ENCODE assay signal across 19 cellular contexts in genomic region chr16:30543067-30543466, GRCh38. TPM values are rescaled to one million over a fixed set of nuclear protein-coding genes. Genes with fewer than 3 reads are reported as not detected.
A peak's percentile ranks its signal among the peaks of the same experiment; 100 is the strongest.
DNase-seq lines count a peak whose midpoint lies in the region; ATAC-seq, FAIRE-seq and TF ChIP-seq lines count a peak whose summit lies in the region.
"Had no signal": no experiment of that assay in that cellular context is flagged by ENCODE, and none has a peak within 500 bp of the region (broad histone marks: within the 10 kb centered on the region; RNA-seq: fewer than 3 reads in every experiment).

No MANE protein-coding gene starts in this region.

- no peak for FAIRE-seq in HepG2 (lab: Jason Lieb, UNC)
- FAIRE-seq: A549, G401.6, GM12892 had no signal

- H3K27ac Mint-ChIP-seq in endodermal cell (no peak overlapping the region), neural progenitor cell (no peak overlapping the region)
- H3K27ac Mint-ChIP-seq in CD4-positive, alpha-beta T cell = no peak overlapping the region
- H3K27ac Mint-ChIP-seq: CD8-positive, alpha-beta T cell; H9; HFFc6 had no signal

- in situ Hi-C loops in HepG2 (cut with HindIII; ENCODE audit: extremely low pct_ligation_motif_present, low pct_unique_long_range_greater_than_20kb) = no loop called here

- no peak overlapping the region for H3K4me3 ChIP-seq in HepG2 (replicated peaks in 1 of 3; ENCODE audit: insufficient read depth in 1 of 3, low read depth in 2 of 3, low read length in 3 of 3)
- no peak overlapping the region for H3K4me3 ChIP-seq in right lobe of liver
- peak overlapping the region; percentile 74 for H3K4me3 ChIP-seq in endodermal cell (ENCODE audit: low read length)
- H3K4me3 ChIP-seq in neural progenitor cell = no peak overlapping the region
- no peak overlapping the region for H3K4me3 ChIP-seq in A673 (ENCODE audit: low read depth, low read length, poor library complexity, severe bottlenecking)
- H3K4me3 ChIP-seq: A549 had no signal

- H3F3A ChIP-seq in neural progenitor cell (ENCODE audit: low read depth) = peaks cover 7% of the 10 kb centered on the region

- no peaks in the 10 kb centered on the region for H3K27me3 ChIP-seq in HepG2 (ENCODE audit: control insufficient read depth in 1 of 2, insufficient read depth in 2 of 2, low read length in 2 of 2)
- no peaks in the 10 kb centered on the region for H3K27me3 ChIP-seq in right lobe of liver
- no peaks in the 10 kb centered on the region for H3K27me3 ChIP-seq in endodermal cell (ENCODE audit: control insufficient read depth, insufficient read depth, low read length, poor library complexity, severe bottlenecking)
- no peaks in the 10 kb centered on the region for H3K27me3 ChIP-seq in neural progenitor cell
- H3K27me3 ChIP-seq in A673 (replicated peaks; ENCODE audit: insufficient read depth, low read depth, low read length, poor library complexity) = no peaks in the 10 kb centered on the region
- no peaks in the 10 kb centered on the region for H3K27me3 ChIP-seq in CD4-positive, alpha-beta T cell (ENCODE audit: control insufficient read depth, insufficient read depth, low read length)

- H3K9me3 ChIP-seq in HepG2 (ENCODE audit: low read length) = no peaks in the 10 kb centered on the region
- no peaks in the 10 kb centered on the region for H3K9me3 ChIP-seq in right lobe of liver
- peaks cover 30% of the 10 kb centered on the region for H3K9me3 ChIP-seq in endodermal cell (ENCODE audit: control insufficient read depth, low read length)
- H3K9me3 ChIP-seq in neural progenitor cell (ENCODE audit: low read depth) = no peaks in the 10 kb centered on the region
- H3K9me3 ChIP-seq in A673 (ENCODE audit: low read depth, low read length, poor library complexity, severe bottlenecking) = no peaks in the 10 kb centered on the region
- H3K9me3 ChIP-seq in CD4-positive, alpha-beta T cell (ENCODE audit: control insufficient read depth, low read length) = no peaks in the 10 kb centered on the region
- H3K9me3 ChIP-seq: A549, Caco-2 had no signal

- 97% methylated on average over 5 of the region's 5 CpGs for WGBS in HepG2 (ENCODE audit: low lambda C conversion rate)
- WGBS in right lobe of liver (ENCODE audit: insufficient coverage, low coverage, low lambda C conversion rate, missing lambda C conversion rate) = 80% methylated on average over 4 of the region's 5 CpGs
- 82 to 85% methylated on average over 3 to 5 of the region's 5 CpGs for WGBS in endodermal cell (ENCODE audit: insufficient coverage in 1 of 2, insufficient read length in 1 of 2), 2 experiments

- BruUV-seq in HepG2 (replicated peaks; lab: Mats Ljungman, UMichigan) (no TSS peak), A673 (replicated peaks; lab: Mats Ljungman, UMichigan) (no TSS peak)

- TF ChIP-seq POLR2A in HepG2 (IDR thresholded peaks at IDR 0.05; ENCODE audit: insufficient read depth in 1 of 2, low read depth in 2 of 2, low read length in 2 of 2) = no peak
- TF ChIP-seq POLR2A in right lobe of liver (IDR thresholded peaks at IDR 0.05) = no peak

- H3K4me1 ChIP-seq in HepG2 (ENCODE audit: insufficient read depth, low read length) (peaks cover 74% of the 10 kb centered on the region), right lobe of liver (no peaks in the 10 kb centered on the region), endodermal cell (ENCODE audit: control insufficient read depth, insufficient read depth, low read length) (peaks cover 6% of the 10 kb centered on the region), neural progenitor cell (peaks cover 29% of the 10 kb centered on the region), A673 (ENCODE audit: insufficient read depth, low read length, poor library complexity, severe bottlenecking) (no peaks in the 10 kb centered on the region)

- H3K4me1 Mint-ChIP-seq in endodermal cell = peaks cover 21% of the 10 kb centered on the region
- peaks cover 5% of the 10 kb centered on the region for H3K4me1 Mint-ChIP-seq in neural progenitor cell
- H3K4me1 Mint-ChIP-seq in CD4-positive, alpha-beta T cell (ENCODE audit: low read depth) = no peaks in the 10 kb centered on the region

- H3K4me2 ChIP-seq in HepG2 (ENCODE audit: low read depth, low read length) (peak overlapping the region; percentile 97; the same call in 1 of the 2 replicates), neural progenitor cell (peak overlapping the region; percentile 61)
- H3K4me2 ChIP-seq: A549 had no signal

- intact Hi-C loops in HepG2 (cut with micrococcal nuclease; ENCODE audit: unreplicated experiment) = loop anchor here (5.0 kb wide), 1 partner anchor 74 kb away; no protein-coding TSS in a partner anchor
- intact Hi-C loops in right lobe of liver (cut with DNase I) = no loop called here
- intact Hi-C loops in A673 (cut with micrococcal nuclease; ENCODE audit: unreplicated experiment) = no loop called here
- intact Hi-C loops in CD4-positive, alpha-beta T cell (cut with DNase I, micrococcal nuclease) = no loop called here

- POLR2A ChIA-PET in HepG2 (lab: Yijun Ruan, JAX) = interaction anchor here (1.5 to 4.0 kb wide), 2 partner anchors 15 kb away, joined by 6 to 30 read pairs; partner anchors contain the start of gene ZNF764
- POLR2A ChIA-PET in A673 (lab: Charles Lee; ENCODE audit: low non-redundant PET) = no interaction called here
- POLR2A ChIA-PET in CD4-positive, alpha-beta T cell (lab: Charles Lee) = interaction anchor here (1.6 kb wide), 1 partner anchor 8 kb away, joined by 7 read pairs; the partner anchor contains the start of gene ZNF747

- DNase-seq in HepG2 (ENCODE audit: low spot score) (no peak), right lobe of liver (no peak), endodermal cell (no peak), neural progenitor cell (ENCODE audit: low spot score) (no peak), NCI-H774 (lab: John Stamatoyannopoulos, UW) (no peak), A673 (ENCODE audit: low spot score) (no peak)
- DNase-seq in CD4-positive, alpha-beta T cell = no peak
- DNase-seq: 8988T; C1 segment of cervical spinal cord; Caco-2; CD8-positive, alpha-beta T cell; DMS153; DND-41; H9; HFFc6 had no signal

- no peaks in the 10 kb centered on the region for H3K79me2 ChIP-seq in HepG2 (ENCODE audit: insufficient read depth, low read length)
- peaks cover 5% of the 10 kb centered on the region for H3K79me2 ChIP-seq in neural progenitor cell (ENCODE audit: low read depth)

- H3K27ac ChIP-seq in HepG2 (ENCODE audit: extremely low read length, insufficient read depth, low read length) (no peak overlapping the region), right lobe of liver (no peak overlapping the region), endodermal cell (ENCODE audit: low read depth, low read length) (no peak overlapping the region), neural progenitor cell (no peak overlapping the region), A673 (ENCODE audit: low read depth, low read length, poor library complexity, severe bottlenecking) (no peak overlapping the region)
- H3K27ac ChIP-seq in CD4-positive, alpha-beta T cell (ENCODE audit: low read depth, low read length) = no peak overlapping the region
- H3K27ac ChIP-seq: A549 had no signal

- no peaks in the 10 kb centered on the region for H4K20me1 ChIP-seq in HepG2 (ENCODE audit: insufficient read depth, low read length)
- no peaks in the 10 kb centered on the region for H4K20me1 ChIP-seq in neural progenitor cell (ENCODE audit: low read depth)

- H3K27me3 Mint-ChIP-seq in endodermal cell (ENCODE audit: insufficient read depth) = no peaks in the 10 kb centered on the region
- H3K27me3 Mint-ChIP-seq in neural progenitor cell (ENCODE audit: insufficient read depth, low read depth) = peaks cover 5% of the 10 kb centered on the region
- no peaks in the 10 kb centered on the region for H3K27me3 Mint-ChIP-seq in CD4-positive, alpha-beta T cell

- peaks cover 28% of the 10 kb centered on the region for H3K9me3 Mint-ChIP-seq in endodermal cell
- H3K9me3 Mint-ChIP-seq in neural progenitor cell = peaks cover 2% of the 10 kb centered on the region
- H3K9me3 Mint-ChIP-seq in CD4-positive, alpha-beta T cell = no peaks in the 10 kb centered on the region
- H3K9me3 Mint-ChIP-seq: CD8-positive, alpha-beta T cell; HFFc6 had no signal

- TF ChIP-seq CTCF in HepG2 (CRISPR knock-in tag; IDR thresholded peaks at IDR 0.05) (no peak), right lobe of liver (IDR thresholded peaks at IDR 0.05) (no peak), endodermal cell (conservative IDR thresholded peaks at IDR 0.05) (no peak), neural progenitor cell (IDR thresholded peaks at IDR 0.05) (no peak), A673 (conservative IDR thresholded peaks at IDR 0.05; ENCODE audit: low read depth, low read length) (no peak)
- no peak for TF ChIP-seq CTCF in CD4-positive, alpha-beta T cell (IDR thresholded peaks at IDR 0.05)

- ATAC-seq in HepG2 (no peak), right lobe of liver (no peak)
- ATAC-seq in CD4-positive, alpha-beta T cell (ENCODE audit: poor library complexity) = no peak
- ATAC-seq: A549; CD8-positive, alpha-beta T cell; HCT116 had no signal

- H3K9ac ChIP-seq in HepG2 (ENCODE audit: insufficient read depth, low read depth, low read length) (no peak overlapping the region), endodermal cell (ENCODE audit: extremely low read depth, low read length, poor library complexity, severe bottlenecking) (peak overlapping the region; percentile 80), neural progenitor cell (no peak overlapping the region)

- TF ChIP-seq EP300 in HepG2 (IDR thresholded peaks at IDR 0.05; ENCODE audit: low read depth in 2 of 2, low read length in 2 of 2) = no peak
- TF ChIP-seq EP300 in HepG2 (CRISPR knock-in tag; IDR thresholded peaks at IDR 0.05; ENCODE audit: borderline replicate concordance) = no peak

- no peaks in the 10 kb centered on the region for H3K36me3 ChIP-seq in HepG2 (replicated peaks in 1 of 2; ENCODE audit: control insufficient read depth in 1 of 2, insufficient read depth in 2 of 2, low read length in 2 of 2)
- no peaks in the 10 kb centered on the region for H3K36me3 ChIP-seq in right lobe of liver
- no peaks in the 10 kb centered on the region for H3K36me3 ChIP-seq in endodermal cell (ENCODE audit: control insufficient read depth, insufficient read depth, low read length)
- H3K36me3 ChIP-seq in neural progenitor cell = no peaks in the 10 kb centered on the region
- H3K36me3 ChIP-seq in A673 (ENCODE audit: insufficient read depth, low read length, poor library complexity, severe bottlenecking) = no peaks in the 10 kb centered on the region

- no peak for TF ChIP-seq RAD21 in HepG2 (CRISPR knock-in tag; IDR thresholded peaks at IDR 0.05)

- peaks cover 5% of the 10 kb centered on the region for H3K36me3 Mint-ChIP-seq in endodermal cell (ENCODE audit: low read depth)
- H3K36me3 Mint-ChIP-seq in neural progenitor cell = no peaks in the 10 kb centered on the region
- H3K36me3 Mint-ChIP-seq in CD4-positive, alpha-beta T cell (ENCODE audit: low read depth) = no peaks in the 10 kb centered on the region
- H3K36me3 Mint-ChIP-seq: CD8-positive, alpha-beta T cell had no signal

- H3K4me3 Mint-ChIP-seq in endodermal cell (no peak overlapping the region), neural progenitor cell (no peak overlapping the region)
- H3K4me3 Mint-ChIP-seq in CD4-positive, alpha-beta T cell = no peak overlapping the region
- H3K4me3 Mint-ChIP-seq: CD8-positive, alpha-beta T cell; H9; HFFc6 had no signal

- CTCF ChIA-PET in HepG2 (lab: Yijun Ruan, JAX; ENCODE audit: low intra/inter-chr PET ratio, low total read pairs) = no interaction called here
- CTCF ChIA-PET in A673 (lab: Charles Lee) = no interaction called here
- CTCF ChIA-PET in CD4-positive, alpha-beta T cell (lab: Charles Lee) = no interaction called here

- H2AFZ ChIP-seq in HepG2 (ENCODE audit: low read length) (no peak overlapping the region), neural progenitor cell (replicated peaks) (no peak overlapping the region)

RNA-seq across cellular contexts. Expression of gene ZNF747, which starts 8.4 kb away (rescaled TPM):
- total RNA-seq in HepG2 (2016; rRNA removed; fragmentation: Illumina TruSeq; extraction: Trizol) = 8.8 and 10.2 TPM in 2 replicates
- 2.7 and 2.8 TPM in 2 replicates for total RNA-seq in HepG2 (2016; cell fraction: cytosol; rRNA removed; fragmentation: Illumina TruSeq; extraction: Trizol; ENCODE audit: low read depth)
- total RNA-seq in HepG2 (2016; cell fraction: insoluble cytoplasmic fraction; rRNA removed; fragmentation: Illumina TruSeq; extraction: Trizol) = 10.3 and 10.8 TPM in 2 replicates
- 8.9 and 9.2 TPM in 2 replicates for total RNA-seq in HepG2 (2016; cell fraction: membrane; rRNA removed; fragmentation: Illumina TruSeq; extraction: Trizol)
- 7.3 and 9.1 TPM in 2 replicates for total RNA-seq in HepG2 (2016; cell fraction: nucleus; rRNA removed; fragmentation: Illumina TruSeq; extraction: Trizol)
- 7.0 and 7.2 TPM in 2 replicates for polyA plus RNA-seq in HepG2 (2011; rRNA removed)
- 5.7 and 6.4 TPM in 2 replicates for polyA plus RNA-seq in HepG2 (2011; cell fraction: cytosol; rRNA removed)
- 9.4 and 11.1 TPM in 2 replicates for polyA plus RNA-seq in HepG2 (2011; cell fraction: nucleus; rRNA removed)
- polyA plus RNA-seq in HepG2 (2012) = 2.3 and 3.6 TPM in 2 replicates
- 1.7 and 1.9 TPM in 2 replicates for polyA plus RNA-seq in HepG2 (2016; cell fraction: cytosol; fragmentation: Illumina TruSeq; extraction: Trizol; ENCODE audit: low read depth)
- polyA plus RNA-seq in HepG2 (2016; cell fraction: insoluble cytoplasmic fraction; fragmentation: Illumina TruSeq; extraction: Trizol; ENCODE audit: low read depth) = 9.4 and 9.8 TPM in 2 replicates
- 5.7 and 5.8 TPM in 2 replicates for polyA plus RNA-seq in HepG2 (2016; cell fraction: membrane; fragmentation: Illumina TruSeq; extraction: Trizol; ENCODE audit: low read depth)
- 12.4 and 13.5 TPM in 2 replicates for polyA plus RNA-seq in HepG2 (2016; cell fraction: nucleus; fragmentation: Illumina TruSeq; extraction: Trizol; ENCODE audit: insufficient read depth, low read depth)
- 12.9 and 13.6 TPM in 2 replicates for polyA minus RNA-seq in HepG2 (2011; rRNA and poly(A)+ RNA removed; ENCODE audit: low replicate concordance)
- 5.2 and 6.2 TPM in 2 replicates for polyA minus RNA-seq in HepG2 (2011; cell fraction: cytosol; rRNA and poly(A)+ RNA removed)
- polyA minus RNA-seq in HepG2 (2011; cell fraction: nucleus; rRNA and poly(A)+ RNA removed) = 12.5 and 16.8 TPM in 2 replicates
- total RNA-seq in right lobe of liver = 1 to 10 TPM; 5.3 to 9.7 (median 6.4) TPM
- 10 to 100 TPM; 15.5 to 17.1 TPM for total RNA-seq in endodermal cell
- polyA plus RNA-seq in endodermal cell (2013, experiment 1 of 2) = 6.7 TPM
- polyA plus RNA-seq in endodermal cell (2013, experiment 2 of 2) = 6.6 TPM
- total RNA-seq in neural progenitor cell (ENCODE audit: low replicate concordance) = 7.0 and 14.5 TPM in 2 replicates
- 10.6 and 12.7 TPM in 2 replicates for total RNA-seq in A673 (2021)
- total RNA-seq in CD4-positive, alpha-beta T cell = 1 to 10 TPM; 6.3 to 6.7 TPM

RNA-seq across cellular contexts. Expression of gene ZNF764, which starts 15.1 kb away (rescaled TPM):
- total RNA-seq in HepG2 (2016; rRNA removed; fragmentation: Illumina TruSeq; extraction: Trizol) (7.3 and 9.1 TPM in 2 replicates), right lobe of liver (1 to 10 TPM; 3.2 to 6.5 (median 4.8) TPM), endodermal cell (10 to 100 TPM; 19.0 TPM), neural progenitor cell (ENCODE audit: low replicate concordance) (3.6 and 12.6 TPM in 2 replicates), A673 (2021) (15.2 and 17.7 TPM in 2 replicates)
- total RNA-seq in HepG2 (2016; cell fraction: cytosol; rRNA removed; fragmentation: Illumina TruSeq; extraction: Trizol; ENCODE audit: low read depth) = 2.8 and 3.1 TPM in 2 replicates
- total RNA-seq in HepG2 (2016; cell fraction: insoluble cytoplasmic fraction; rRNA removed; fragmentation: Illumina TruSeq; extraction: Trizol) = 5.9 and 8.3 TPM in 2 replicates
- total RNA-seq in HepG2 (2016; cell fraction: membrane; rRNA removed; fragmentation: Illumina TruSeq; extraction: Trizol) = 6.4 and 7.9 TPM in 2 replicates
- total RNA-seq in HepG2 (2016; cell fraction: nucleus; rRNA removed; fragmentation: Illumina TruSeq; extraction: Trizol) = 7.4 and 7.9 TPM in 2 replicates
- polyA plus RNA-seq in HepG2 (2011; rRNA removed) = 4.1 and 4.8 TPM in 2 replicates
- polyA plus RNA-seq in HepG2 (2011; cell fraction: cytosol; rRNA removed) = 4.1 and 4.5 TPM in 2 replicates
- 11.6 and 12.2 TPM in 2 replicates for polyA plus RNA-seq in HepG2 (2011; cell fraction: nucleus; rRNA removed)
- 3.6 and 4.9 TPM in 2 replicates for polyA plus RNA-seq in HepG2 (2012)
- 1.7 and 2.0 TPM in 2 replicates for polyA plus RNA-seq in HepG2 (2016; cell fraction: cytosol; fragmentation: Illumina TruSeq; extraction: Trizol; ENCODE audit: low read depth)
- 6.8 and 7.3 TPM in 2 replicates for polyA plus RNA-seq in HepG2 (2016; cell fraction: insoluble cytoplasmic fraction; fragmentation: Illumina TruSeq; extraction: Trizol; ENCODE audit: low read depth)
- 4.0 TPM in 2 replicates for polyA plus RNA-seq in HepG2 (2016; cell fraction: membrane; fragmentation: Illumina TruSeq; extraction: Trizol; ENCODE audit: low read depth)
- polyA plus RNA-seq in HepG2 (2016; cell fraction: nucleus; fragmentation: Illumina TruSeq; extraction: Trizol; ENCODE audit: insufficient read depth, low read depth) = 18.1 and 18.6 TPM in 2 replicates
- polyA minus RNA-seq in HepG2 (2011; rRNA and poly(A)+ RNA removed; ENCODE audit: low replicate concordance) = 4.3 and 10.8 TPM in 2 replicates
- polyA minus RNA-seq in HepG2 (2011; cell fraction: cytosol; rRNA and poly(A)+ RNA removed) = 6.1 and 6.6 TPM in 2 replicates
- 7.7 and 8.7 TPM in 2 replicates for polyA minus RNA-seq in HepG2 (2011; cell fraction: nucleus; rRNA and poly(A)+ RNA removed)
- 13.7 TPM for polyA plus RNA-seq in endodermal cell (2013, experiment 1 of 2)
- polyA plus RNA-seq in endodermal cell (2013, experiment 2 of 2) = 12.5 TPM
- 10 to 100 TPM; 20.4 to 22.9 TPM for total RNA-seq in CD4-positive, alpha-beta T cell

RNA-seq across cellular contexts. Expression of gene ZNF768, which starts 16.7 kb away (rescaled TPM):
- total RNA-seq in HepG2 (2016; rRNA removed; fragmentation: Illumina TruSeq; extraction: Trizol) (26.6 and 34.4 TPM in 2 replicates), right lobe of liver (10 to 100 TPM; 14.7 to 21.2 (median 18.8) TPM), endodermal cell (10 to 100 TPM; 47.0 to 59.2 TPM), neural progenitor cell (ENCODE audit: low replicate concordance) (15.5 and 49.9 TPM in 2 replicates), A673 (2021) (32.7 and 39.5 TPM in 2 replicates)
- total RNA-seq in HepG2 (2016; cell fraction: cytosol; rRNA removed; fragmentation: Illumina TruSeq; extraction: Trizol; ENCODE audit: low read depth) = 6.1 and 6.9 TPM in 2 replicates
- 23.0 and 34.5 TPM in 2 replicates for total RNA-seq in HepG2 (2016; cell fraction: insoluble cytoplasmic fraction; rRNA removed; fragmentation: Illumina TruSeq; extraction: Trizol)
- total RNA-seq in HepG2 (2016; cell fraction: membrane; rRNA removed; fragmentation: Illumina TruSeq; extraction: Trizol) = 19.9 and 22.9 TPM in 2 replicates
- total RNA-seq in HepG2 (2016; cell fraction: nucleus; rRNA removed; fragmentation: Illumina TruSeq; extraction: Trizol) = 17.6 and 18.7 TPM in 2 replicates
- polyA plus RNA-seq in HepG2 (2011; rRNA removed) = 26.7 and 40.0 TPM in 2 replicates
- polyA plus RNA-seq in HepG2 (2011; cell fraction: cytosol; rRNA removed) = 22.2 and 36.8 TPM in 2 replicates
- 67.1 and 79.3 TPM in 2 replicates for polyA plus RNA-seq in HepG2 (2011; cell fraction: nucleus; rRNA removed)
- polyA plus RNA-seq in HepG2 (2012) = 22.9 and 30.0 TPM in 2 replicates
- polyA plus RNA-seq in HepG2 (2016; cell fraction: cytosol; fragmentation: Illumina TruSeq; extraction: Trizol; ENCODE audit: low read depth) = 6.4 and 7.1 TPM in 2 replicates
- polyA plus RNA-seq in HepG2 (2016; cell fraction: insoluble cytoplasmic fraction; fragmentation: Illumina TruSeq; extraction: Trizol; ENCODE audit: low read depth) = 32.0 and 39.1 TPM in 2 replicates
- polyA plus RNA-seq in HepG2 (2016; cell fraction: membrane; fragmentation: Illumina TruSeq; extraction: Trizol; ENCODE audit: low read depth) = 19.7 and 20.2 TPM in 2 replicates
- 50.4 and 51.1 TPM in 2 replicates for polyA plus RNA-seq in HepG2 (2016; cell fraction: nucleus; fragmentation: Illumina TruSeq; extraction: Trizol; ENCODE audit: insufficient read depth, low read depth)
- 11.8 and 40.3 TPM in 2 replicates for polyA minus RNA-seq in HepG2 (2011; rRNA and poly(A)+ RNA removed; ENCODE audit: low replicate concordance)
- polyA minus RNA-seq in HepG2 (2011; cell fraction: cytosol; rRNA and poly(A)+ RNA removed) = 18.5 and 21.5 TPM in 2 replicates
- 7.8 and 8.2 TPM in 2 replicates for polyA minus RNA-seq in HepG2 (2011; cell fraction: nucleus; rRNA and poly(A)+ RNA removed)
- 52.3 TPM for polyA plus RNA-seq in endodermal cell (2013, experiment 1 of 2)
- 47.9 TPM for polyA plus RNA-seq in endodermal cell (2013, experiment 2 of 2)
- 1 to 10 TPM; 3.9 to 4.1 TPM for total RNA-seq in CD4-positive, alpha-beta T cell

RNA-seq across cellular contexts. Expression of gene ZNF688, which starts 28.4 kb away (rescaled TPM):
- total RNA-seq in HepG2 (2016; rRNA removed; fragmentation: Illumina TruSeq; extraction: Trizol) (5.4 and 5.8 TPM in 2 replicates), right lobe of liver (10 to 100 TPM in 1 of 6 experiments, 1 to 10 TPM in 5; 4.0 to 11.5 (median 6.5) TPM), endodermal cell (1 to 10 TPM; 6.4 to 7.5 TPM), neural progenitor cell (ENCODE audit: low replicate concordance) (3.6 and 6.2 TPM in 2 replicates), A673 (2021) (8.5 and 9.1 TPM in 2 replicates)
- total RNA-seq in HepG2 (2016; cell fraction: cytosol; rRNA removed; fragmentation: Illumina TruSeq; extraction: Trizol; ENCODE audit: low read depth) = 13.1 and 13.2 TPM in 2 replicates
- total RNA-seq in HepG2 (2016; cell fraction: insoluble cytoplasmic fraction; rRNA removed; fragmentation: Illumina TruSeq; extraction: Trizol) = 4.0 and 4.8 TPM in 2 replicates
- total RNA-seq in HepG2 (2016; cell fraction: membrane; rRNA removed; fragmentation: Illumina TruSeq; extraction: Trizol) = 8.5 and 11.4 TPM in 2 replicates
- 2.6 and 3.6 TPM in 2 replicates for total RNA-seq in HepG2 (2016; cell fraction: nucleus; rRNA removed; fragmentation: Illumina TruSeq; extraction: Trizol)
- 2.4 and 2.9 TPM in 2 replicates for polyA plus RNA-seq in HepG2 (2011; rRNA removed)
- polyA plus RNA-seq in HepG2 (2011; cell fraction: cytosol; rRNA removed) = 2.7 and 3.8 TPM in 2 replicates
- 4.5 TPM in 2 replicates for polyA plus RNA-seq in HepG2 (2011; cell fraction: nucleus; rRNA removed)
- 2.3 and 3.6 TPM in 2 replicates for polyA plus RNA-seq in HepG2 (2012)
- polyA plus RNA-seq in HepG2 (2016; cell fraction: cytosol; fragmentation: Illumina TruSeq; extraction: Trizol; ENCODE audit: low read depth) = 17.2 and 20.6 TPM in 2 replicates
- 5.4 and 6.1 TPM in 2 replicates for polyA plus RNA-seq in HepG2 (2016; cell fraction: insoluble cytoplasmic fraction; fragmentation: Illumina TruSeq; extraction: Trizol; ENCODE audit: low read depth)
- 16.0 and 17.2 TPM in 2 replicates for polyA plus RNA-seq in HepG2 (2016; cell fraction: membrane; fragmentation: Illumina TruSeq; extraction: Trizol; ENCODE audit: low read depth)
- 6.9 and 8.3 TPM in 2 replicates for polyA plus RNA-seq in HepG2 (2016; cell fraction: nucleus; fragmentation: Illumina TruSeq; extraction: Trizol; ENCODE audit: insufficient read depth, low read depth)
- 1.7 and 2.7 TPM in 2 replicates for polyA minus RNA-seq in HepG2 (2011; rRNA and poly(A)+ RNA removed; ENCODE audit: low replicate concordance)
- polyA minus RNA-seq in HepG2 (2011; cell fraction: cytosol; rRNA and poly(A)+ RNA removed) = 1.8 and 2.9 TPM in 2 replicates
- 2.0 and 2.4 TPM in 2 replicates for polyA minus RNA-seq in HepG2 (2011; cell fraction: nucleus; rRNA and poly(A)+ RNA removed)
- polyA plus RNA-seq in endodermal cell (2013, experiment 1 of 2) = 9.6 TPM
- 9.1 TPM for polyA plus RNA-seq in endodermal cell (2013, experiment 2 of 2)
- 1 to 10 TPM; 8.8 to 9.6 TPM for total RNA-seq in CD4-positive, alpha-beta T cell

RNA-seq across cellular contexts. Expression of gene ZNF785, which starts 42.4 kb away (rescaled TPM):
- not detected in 2 replicates for total RNA-seq in HepG2 (2016; rRNA removed; fragmentation: Illumina TruSeq; extraction: Trizol)
- total RNA-seq in HepG2 (2016; cell fraction: cytosol; rRNA removed; fragmentation: Illumina TruSeq; extraction: Trizol; ENCODE audit: low read depth) = not detected in 2 replicates
- total RNA-seq in HepG2 (2016; cell fraction: insoluble cytoplasmic fraction; rRNA removed; fragmentation: Illumina TruSeq; extraction: Trizol) = not detected in 2 replicates
- not detected in 2 replicates for total RNA-seq in HepG2 (2016; cell fraction: membrane; rRNA removed; fragmentation: Illumina TruSeq; extraction: Trizol)
- not detected in 2 replicates for total RNA-seq in HepG2 (2016; cell fraction: nucleus; rRNA removed; fragmentation: Illumina TruSeq; extraction: Trizol)
- polyA plus RNA-seq in HepG2 (2011; rRNA removed) = 0.01 TPM in 1 of 2 replicates, not detected in the other
- 0.03 TPM in 1 of 2 replicates, not detected in the other for polyA plus RNA-seq in HepG2 (2011; cell fraction: cytosol; rRNA removed)
- polyA plus RNA-seq in HepG2 (2011; cell fraction: nucleus; rRNA removed) = 0.05 TPM in 1 of 2 replicates, not detected in the other
- polyA plus RNA-seq in HepG2 (2012) = 0.11 TPM in 1 of 2 replicates, not detected in the other
- not detected in 2 replicates for polyA plus RNA-seq in HepG2 (2016; cell fraction: cytosol; fragmentation: Illumina TruSeq; extraction: Trizol; ENCODE audit: low read depth)
- not detected in 2 replicates for polyA plus RNA-seq in HepG2 (2016; cell fraction: insoluble cytoplasmic fraction; fragmentation: Illumina TruSeq; extraction: Trizol; ENCODE audit: low read depth)
- polyA plus RNA-seq in HepG2 (2016; cell fraction: membrane; fragmentation: Illumina TruSeq; extraction: Trizol; ENCODE audit: low read depth) = not detected in 2 replicates
- not detected in 2 replicates for polyA plus RNA-seq in HepG2 (2016; cell fraction: nucleus; fragmentation: Illumina TruSeq; extraction: Trizol; ENCODE audit: insufficient read depth, low read depth)
- 10.5 TPM in 1 of 2 replicates, not detected in the other for polyA minus RNA-seq in HepG2 (2011; rRNA and poly(A)+ RNA removed; ENCODE audit: low replicate concordance)
- polyA minus RNA-seq in HepG2 (2011; cell fraction: cytosol; rRNA and poly(A)+ RNA removed) = not detected in 2 replicates
- not detected in 2 replicates for polyA minus RNA-seq in HepG2 (2011; cell fraction: nucleus; rRNA and poly(A)+ RNA removed)
- 1 to 10 TPM; 2.4 to 6.5 (median 5.6) TPM for total RNA-seq in right lobe of liver
- total RNA-seq in endodermal cell = 10 to 100 TPM; 22.5 to 24.0 TPM
- 14.3 TPM for polyA plus RNA-seq in endodermal cell (2013, experiment 1 of 2)
- polyA plus RNA-seq in endodermal cell (2013, experiment 2 of 2) = 13.2 TPM
- total RNA-seq in neural progenitor cell (ENCODE audit: low replicate concordance) = 17.8 and 19.5 TPM in 2 replicates
- total RNA-seq in A673 (2021) = 21.4 and 23.2 TPM in 2 replicates
- 1 to 10 TPM; 6.6 to 7.7 TPM for total RNA-seq in CD4-positive, alpha-beta T cell
- polyA plus RNA-seq: A549 had no signal
